In genomic region chr4:95319169-95319568, GRCh38 we compare ENCODE assay signal across 25 cellular contexts.
DNase-seq lines count a peak whose midpoint lies in the region; ATAC-seq, FAIRE-seq and TF ChIP-seq lines count a peak whose summit lies in the region.
"Had no signal": no experiment of that assay in that cellular context is flagged by ENCODE, and none has a peak within 500 bp of the region (broad histone marks: within the 10 kb centered on the region; RNA-seq: fewer than 3 reads in every experiment).

No MANE protein-coding gene starts in this region.

- peak overlapping the region; percentile 55 for H3K27ac Mint-ChIP-seq in type B pancreatic cell
- H3K27ac Mint-ChIP-seq: CD4-positive, alpha-beta memory T cell; H9 had no signal

- no peaks in the 10 kb centered on the region for H3K79me2 ChIP-seq in K562 (ENCODE audit: control insufficient read depth, insufficient read depth, low read length)
- H3K79me2 ChIP-seq in PC-9 (ENCODE audit: low read depth), result no peaks in the 10 kb centered on the region

- peaks cover 7% of the 10 kb centered on the region for H3K27me3 Mint-ChIP-seq in type B pancreatic cell
- H3K27me3 Mint-ChIP-seq: CD4-positive, alpha-beta memory T cell had no signal

- H2AFZ ChIP-seq in K562 (ENCODE audit: low read depth, low read length) (peak overlapping the region; percentile 54), PC-9 (no peak overlapping the region)
- H2AFZ ChIP-seq: GM23248 had no signal

- DNase-seq in Right ventricle myocardium inferior (ENCODE audit: missing footprints), result no peak
- no peak for DNase-seq in left cardiac atrium
- DNase-seq in K562 (ENCODE audit: extremely low read depth in 1 of 4, low spot score in 3 of 4), result no peak
- DNase-seq in left kidney (ENCODE audit: low read depth, low spot score), result peak; percentile 9
- no peak for DNase-seq in type B pancreatic cell (ENCODE audit: extremely low spot score, unreplicated experiment)
- DNase-seq in PC-9, result no peak
- no peak for DNase-seq in GM10248 (ENCODE audit: extremely low spot score)
- DNase-seq: ACHN; Caco-2; CD4-positive, alpha-beta memory T cell; DMS 273 treated with DMSO at 0.1 percent for 48 hours; DMS79 treated with DMSO at 0.1 percent for 48 hours; GM23248; H9; MG63; NCI-H1417; NCI-H187; NCI-H446; NCI-H526 treated with DMSO at 0.1 percent for 48 hours; OCI-M1; SHP77 had no signal

- H3F3A ChIP-seq in PC-9 (ENCODE audit: insufficient read depth, low read depth), result no peaks in the 10 kb centered on the region

- peak; percentile 48 for ATAC-seq in Right ventricle myocardium inferior
- ATAC-seq in left cardiac atrium, result no peak
- ATAC-seq in K562, result no peak
- no peak for ATAC-seq in GM19452 (IDR thresholded peaks at IDR 0.05; ENCODE audit: unreplicated experiment)

- in situ Hi-C loops in K562 (cut with MboI), result no loop called here

- TF ChIP-seq EP300 in K562 (IDR thresholded peaks at IDR 0.05; ENCODE audit: low read length), result no peak

- no peak overlapping the region for H3K27ac ChIP-seq in K562 (ENCODE audit: extremely low read depth, low read depth, low read length)
- no peak overlapping the region for H3K27ac ChIP-seq in PC-9
- H3K27ac ChIP-seq: 22Rv1; BLaER1 treated with 17β-estradiol and CSF1 and Interleukin-3, amounts not matched to agents 10 nM and 100 nM; GM23248 had no signal

- no peaks in the 10 kb centered on the region for H4K20me1 ChIP-seq in K562 (replicated peaks; ENCODE audit: control insufficient read depth, insufficient read depth, low read length)
- H4K20me1 ChIP-seq in PC-9 (ENCODE audit: insufficient read depth), result no peaks in the 10 kb centered on the region
- H4K20me1 ChIP-seq: BLaER1 treated with 17β-estradiol and CSF1 and Interleukin-3, amounts not matched to agents 10 nM and 100 nM had no signal

- 42% methylated on average over 3 of the region's 3 CpGs for WGBS in K562 (ENCODE audit: insufficient coverage, low coverage, missing lambda C conversion rate)

- BruUV-seq in K562 (replicated peaks; lab: Mats Ljungman, UMichigan), result no TSS peak
- no TSS peak for BruUV-seq in PC-9 (replicated peaks; lab: Mats Ljungman, UMichigan)

- H3K9me3 Mint-ChIP-seq in type B pancreatic cell, result no peaks in the 10 kb centered on the region

- peaks cover 27% of the 10 kb centered on the region for H3K4me1 Mint-ChIP-seq in type B pancreatic cell (ENCODE audit: unreplicated experiment)
- H3K4me1 Mint-ChIP-seq: CD4-positive, alpha-beta memory T cell had no signal

- no peak for TF ChIP-seq RAD21 in K562 (CRISPR knock-in tag; conservative IDR thresholded peaks at IDR 0.05 in 1 of 2, IDR thresholded peaks at IDR 0.05 in 1 of 2)

- no peak for TF ChIP-seq POLR2A in K562 (conservative IDR thresholded peaks at IDR 0.05)

- H3K9me2 ChIP-seq in PC-9 (ENCODE audit: insufficient read depth), result no peaks in the 10 kb centered on the region

- H3K4me3 ChIP-seq in K562, result no peak overlapping the region
- H3K4me3 ChIP-seq in PC-9, result no peak overlapping the region
- H3K4me3 ChIP-seq: BLaER1 treated with 17β-estradiol and CSF1 and Interleukin-3, amounts not matched to agents 10 nM and 100 nM; GM23248; MG63 had no signal

- no peak for FAIRE-seq in K562 (lab: Jason Lieb, UNC)
- FAIRE-seq: GM12891 had no signal

- H3K9me3 ChIP-seq in K562 (replicated peaks; ENCODE audit: control insufficient read depth, insufficient read depth, low read depth, low read length) (no peaks in the 10 kb centered on the region), PC-9 (ENCODE audit: insufficient read depth, low read depth) (no peaks in the 10 kb centered on the region)
- H3K9me3 ChIP-seq: BLaER1 treated with 17β-estradiol and CSF1 and Interleukin-3, amounts not matched to agents 10 nM and 100 nM; Caco-2; MG63 had no signal

- no peak overlapping the region for H3K9ac ChIP-seq in K562 (ENCODE audit: insufficient read depth in 1 of 2, low read depth in 2 of 2, low read length in 2 of 2)
- H3K9ac ChIP-seq: BLaER1 treated with 17β-estradiol and CSF1 and Interleukin-3, amounts not matched to agents 10 nM and 100 nM; GM23248 had no signal

- no peaks in the 10 kb centered on the region for H3K9me1 ChIP-seq in K562 (ENCODE audit: control insufficient read depth, insufficient read depth, low read length)

- H3K4me2 ChIP-seq in K562 (ENCODE audit: insufficient read depth, low read length) (no peak overlapping the region), PC-9 (no peak overlapping the region)
- H3K4me2 ChIP-seq: BLaER1 treated with 17β-estradiol and CSF1 and Interleukin-3, amounts not matched to agents 10 nM and 100 nM had no signal

- CTCF ChIA-PET in K562 (lab: Yijun Ruan, JAX; ENCODE audit: low intra/inter-chr PET ratio), result no interaction called here
- CTCF ChIA-PET in PC-9 (lab: Charles Lee), result no interaction called here
- CTCF ChIA-PET in GM10248 (lab: Yijun Ruan, JAX), result no interaction called here

- H3K4me1 ChIP-seq in K562 (replicated peaks in 1 of 2; ENCODE audit: control insufficient read depth in 2 of 2, insufficient read depth in 2 of 2, low read length in 2 of 2) (peaks cover 0 to 2% of the 10 kb centered on the region in 2 experiments; a peak in 1 of 5 replicates), PC-9 (replicated peaks; ENCODE audit: insufficient read depth) (no peaks in the 10 kb centered on the region)
- H3K4me1 ChIP-seq: BLaER1 treated with 17β-estradiol and CSF1 and Interleukin-3, amounts not matched to agents 10 nM and 100 nM; Caco-2 had no signal

- H3K36me3 ChIP-seq in K562 (ENCODE audit: control insufficient read depth, insufficient read depth, low read length) (no peaks in the 10 kb centered on the region), PC-9 (ENCODE audit: low read depth) (no peaks in the 10 kb centered on the region)
- H3K36me3 ChIP-seq: BLaER1 treated with 17β-estradiol and CSF1 and Interleukin-3, amounts not matched to agents 10 nM and 100 nM; MG63 had no signal

- no peak overlapping the region for H3K4me3 Mint-ChIP-seq in type B pancreatic cell
- H3K4me3 Mint-ChIP-seq: CD4-positive, alpha-beta memory T cell; H9 had no signal

- H3K27me3 ChIP-seq in K562 (ENCODE audit: control insufficient read depth in 2 of 2, insufficient read depth in 2 of 2, low read length in 2 of 2) (no peaks in the 10 kb centered on the region), PC-9 (ENCODE audit: insufficient read depth, low read depth) (no peaks in the 10 kb centered on the region)
- H3K27me3 ChIP-seq: BLaER1 treated with 17β-estradiol and CSF1 and Interleukin-3, amounts not matched to agents 10 nM and 100 nM; MG63 had no signal

- POLR2A ChIA-PET in K562 (lab: Yijun Ruan, JAX) (no interaction called here), PC-9 (lab: Charles Lee; ENCODE audit: unreplicated experiment) (interaction anchor here (0.6 kb wide), 1 partner anchor 39 kb away, joined by 7 read pairs; no protein-coding TSS in a partner anchor), GM10248 (lab: Yijun Ruan, JAX) (no interaction called here)

- intact Hi-C loops in Right ventricle myocardium inferior (cut with DNase I) (no loop called here), left cardiac atrium (cut with DNase I) (no loop called here), K562 (cut with micrococcal nuclease) (no loop called here), PC-9 (cut with micrococcal nuclease; ENCODE audit: unreplicated experiment) (no loop called here)

- peaks cover 22% of the 10 kb centered on the region for H3K36me3 Mint-ChIP-seq in type B pancreatic cell
- H3K36me3 Mint-ChIP-seq: CD4-positive, alpha-beta memory T cell had no signal

- TF ChIP-seq CTCF in K562 (IDR thresholded peaks at IDR 0.05 in 2 of 3, conservative IDR thresholded peaks at IDR 0.05 in 1 of 3; ENCODE audit: insufficient read depth in 2 of 3, low read depth in 1 of 3, low read length in 3 of 3), result no peak
- no peak for TF ChIP-seq CTCF in type B pancreatic cell (conservative IDR thresholded peaks at IDR 0.05)
- TF ChIP-seq CTCF in PC-9 (conservative IDR thresholded peaks at IDR 0.05), result no peak
- no peak for TF ChIP-seq CTCF in GM10248 (IDR thresholded peaks at IDR 0.05; ENCODE audit: control extremely low read depth, extremely low read depth, low read depth, missing control alignments)

TF ChIP-seq in K562, 482 proteins besides CTCF, POLR2A, EP300 and RAD21 (continues in another document):
- no peak for TF ChIP-seq AFF4 (CRISPR knock-in tag; IDR thresholded peaks at IDR 0.05)
- TF ChIP-seq HEY1 (CRISPR knock-in tag; IDR thresholded peaks at IDR 0.05; ENCODE audit: borderline replicate concordance), result no peak
- no peak for TF ChIP-seq ZBTB26 (CRISPR knock-in tag; IDR thresholded peaks at IDR 0.05)
